31 cellular contexts compared by ENCODE assay signal in the genomic region with DNA sequence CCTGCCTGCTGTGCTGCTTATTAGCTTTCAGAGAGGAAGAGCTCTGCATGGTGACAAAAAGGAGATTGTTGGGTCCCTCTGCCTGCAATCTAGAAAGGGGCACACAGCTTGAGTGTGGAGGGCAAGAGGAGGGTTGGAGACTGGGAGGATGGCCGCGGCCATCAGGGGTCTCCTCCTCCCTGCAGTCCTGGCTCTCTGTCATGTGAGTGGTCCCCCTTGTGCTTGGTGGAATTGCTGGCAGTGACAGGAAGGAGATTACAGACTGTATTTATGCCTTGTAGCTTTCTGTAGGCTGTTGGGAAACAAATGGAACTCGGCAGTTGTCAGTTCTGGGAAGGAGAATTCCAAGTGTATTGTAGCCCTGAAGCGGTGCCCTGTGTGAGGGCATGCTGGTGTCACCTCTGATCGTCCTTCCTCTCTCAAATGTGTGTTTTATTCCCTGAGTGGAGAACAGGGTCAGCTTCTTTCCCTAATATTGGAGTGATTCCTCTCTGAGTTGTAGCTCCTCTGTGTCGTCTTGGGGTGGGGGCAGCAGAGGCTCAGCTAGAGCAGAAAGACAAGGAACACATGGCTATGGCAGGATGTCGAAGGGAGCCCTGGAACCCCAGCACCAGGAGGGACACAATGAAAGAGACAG.
"Had no signal": no experiment of that assay in that cellular context is flagged by ENCODE, and none has a peak within 500 bp of the region (broad histone marks: within the 10 kb centered on the region; RNA-seq: fewer than 3 reads in every experiment).

No MANE protein-coding gene starts in this region.

- H3K36me3 ChIP-seq: adrenal gland, ascending aorta, pancreas, prostate gland, sigmoid colon, stomach, tibial artery, upper lobe of right lung had no signal

- H3K27ac Mint-ChIP-seq: activated B cell treated with CpG ODN at 0.5 μM for 24 hours; activated naive CD4-positive, alpha-beta T cell treated with anti-CD3 and anti-CD28 coated beads for 36 hours; activated naive CD8-positive, alpha-beta T cell treated with anti-CD3 and anti-CD28 coated beads for 36 hours; activated T-helper 1 cell treated with anti-CD3 and anti-CD28 coated beads, Interleukin-12 subunit alpha, Interleukin-12 subunit beta, Interleukin-2, Interleukin-4 antibody, amounts not matched to agents 30 ng/mL and 10 ng/mL and 1 ng/mL, durations not matched to agents 14 hours and 24 hours and 36 hours; natural killer cell treated with Interleukin-12 subunit alpha and Interleukin-12 subunit beta and Interleukin-15 and Interleukin-18, amount 100 ng/mL, for 72 hours; stimulated activated naive B cell treated with anti-CD40 and anti-IgM and Interleukin-4, amounts not matched to agents 10 μg/mL and 1 μg/mL and 100 μg/mL, for 72 hours had no signal

- H3K27ac ChIP-seq: adrenal gland, ascending aorta, pancreas, prostate gland, sigmoid colon, stomach, tibial artery, upper lobe of right lung had no signal

- H3K9me3 ChIP-seq: adrenal gland, ascending aorta, mucosa of descending colon, pancreas, prostate gland, sigmoid colon, stomach, tibial artery, upper lobe of right lung had no signal

- FAIRE-seq: colon, frontal cortex, islet of Langerhans, pancreas, small intestine had no signal

- DNase-seq: activated B cell treated with CpG ODN at 0.5 μM for 24 hours; activated CD4-positive, alpha-beta T cell treated with anti-CD3 and anti-CD28 coated beads, Interleukin-2, amount 50 U/mL, for 4 hours; activated CD8-positive, alpha-beta memory T cell treated with anti-CD3 and anti-CD28 coated beads for 24 hours; activated effector memory CD4-positive, alpha-beta T cell treated with anti-CD3 and anti-CD28 coated beads, Interleukin-2, amount 50 U/mL, for 16 hours; activated naive CD4-positive, alpha-beta T cell treated with anti-CD3 and anti-CD28 coated beads for 36 hours; activated naive CD8-positive, alpha-beta T cell treated with anti-CD3 and anti-CD28 coated beads for 36 hours; adrenal gland; effector memory CD4-positive, alpha-beta T cell; left ventricle myocardium superior; mammary epithelial cell; mucosa of descending colon; nucleus accumbens; pancreas; retina; sigmoid colon; small intestine; stimulated activated CD4-positive, alpha-beta T cell treated with anti-CD3 and anti-CD28 coated beads, Interleukin-4, amount 100 ng/mL, for 4 hours; stimulated activated CD8-positive, alpha-beta memory T cell treated with anti-CD3 and anti-CD28 coated beads, Interleukin-4, amount 100 ng/mL, for 48 hours; stimulated activated naive B cell treated with anti-CD40 and anti-IgM and Interleukin-4, amounts not matched to agents 10 μg/mL and 1 μg/mL and 100 μg/mL, for 72 hours; stomach; T-helper 2 cell; upper lobe of right lung had no signal

- H3K4me3 Mint-ChIP-seq: activated B cell treated with CpG ODN at 0.5 μM for 24 hours; activated naive CD4-positive, alpha-beta T cell treated with anti-CD3 and anti-CD28 coated beads for 36 hours; activated naive CD8-positive, alpha-beta T cell treated with anti-CD3 and anti-CD28 coated beads for 36 hours; activated T-helper 1 cell treated with anti-CD3 and anti-CD28 coated beads, Interleukin-12 subunit alpha, Interleukin-12 subunit beta, Interleukin-2, Interleukin-4 antibody, amounts not matched to agents 30 ng/mL and 10 ng/mL and 1 ng/mL, durations not matched to agents 14 hours and 24 hours and 36 hours; natural killer cell treated with Interleukin-12 subunit alpha and Interleukin-12 subunit beta and Interleukin-15 and Interleukin-18, amount 100 ng/mL, for 72 hours; stimulated activated naive B cell treated with anti-CD40 and anti-IgM and Interleukin-4, amounts not matched to agents 10 μg/mL and 1 μg/mL and 100 μg/mL, for 72 hours had no signal

- H3K4me1 ChIP-seq: adrenal gland, ascending aorta, pancreas, prostate gland, sigmoid colon, stomach, tibial artery, upper lobe of right lung had no signal

- H3K4me1 Mint-ChIP-seq: activated B cell treated with CpG ODN at 0.5 μM for 24 hours; activated naive CD8-positive, alpha-beta T cell treated with anti-CD3 and anti-CD28 coated beads for 36 hours; stimulated activated naive B cell treated with anti-CD40 and anti-IgM and Interleukin-4, amounts not matched to agents 10 μg/mL and 1 μg/mL and 100 μg/mL, for 72 hours had no signal

- ATAC-seq: left ventricle myocardium superior; mucosa of descending colon; pancreas; SK-N-SH treated with all-trans-retinoic acid at 6 μM for 48 hours; stimulated activated naive B cell treated with anti-CD40 and anti-IgM and Interleukin-4, amounts not matched to agents 10 μg/mL and 1 μg/mL and 100 μg/mL, for 72 hours; upper lobe of right lung had no signal

- H3K36me3 Mint-ChIP-seq: activated naive CD8-positive, alpha-beta T cell treated with anti-CD3 and anti-CD28 coated beads for 36 hours; natural killer cell treated with Interleukin-12 subunit alpha and Interleukin-12 subunit beta and Interleukin-15 and Interleukin-18, amount 100 ng/mL, for 72 hours; stimulated activated naive B cell treated with anti-CD40 and anti-IgM and Interleukin-4, amounts not matched to agents 10 μg/mL and 1 μg/mL and 100 μg/mL, for 72 hours had no signal

- H3K27me3 ChIP-seq: adrenal gland, ascending aorta, pancreas, sigmoid colon, stomach, tibial artery, upper lobe of right lung had no signal

- H3K9me3 Mint-ChIP-seq: activated B cell treated with CpG ODN at 0.5 μM for 24 hours; activated naive CD4-positive, alpha-beta T cell treated with anti-CD3 and anti-CD28 coated beads for 36 hours; activated naive CD8-positive, alpha-beta T cell treated with anti-CD3 and anti-CD28 coated beads for 36 hours; activated T-helper 1 cell treated with anti-CD3 and anti-CD28 coated beads, Interleukin-12 subunit alpha, Interleukin-12 subunit beta, Interleukin-2, Interleukin-4 antibody, amounts not matched to agents 30 ng/mL and 10 ng/mL and 1 ng/mL, durations not matched to agents 14 hours and 24 hours and 36 hours; natural killer cell treated with Interleukin-12 subunit alpha and Interleukin-12 subunit beta and Interleukin-15 and Interleukin-18, amount 100 ng/mL, for 72 hours; stimulated activated naive B cell treated with anti-CD40 and anti-IgM and Interleukin-4, amounts not matched to agents 10 μg/mL and 1 μg/mL and 100 μg/mL, for 72 hours had no signal

- H3K4me3 ChIP-seq: adrenal gland, ascending aorta, mucosa of descending colon, pancreas, prostate gland, sigmoid colon, stomach, tibial artery, upper lobe of right lung had no signal
